Comparison of ENCODE assay signal across 21 cellular contexts in the genomic region with DNA sequence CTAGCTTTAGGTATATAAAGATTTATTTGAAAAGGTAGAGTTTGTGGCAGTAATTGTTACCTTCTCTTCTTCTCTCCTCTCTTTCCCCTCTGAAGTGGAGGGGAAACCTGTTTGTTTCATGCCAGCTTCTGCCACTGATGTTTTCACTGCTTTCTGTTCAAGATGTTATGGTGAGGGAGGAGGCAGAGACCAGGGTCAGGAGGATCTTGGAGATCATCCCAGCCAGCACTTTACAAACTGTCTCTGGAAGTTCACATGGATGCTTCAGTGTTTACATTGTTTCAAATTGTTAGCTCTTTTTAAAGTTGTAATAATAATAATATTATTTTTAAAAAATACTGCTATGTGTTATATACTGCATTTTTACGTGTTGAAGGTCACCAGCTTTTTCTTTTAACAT. TPM values are rescaled to one million over a fixed set of nuclear protein-coding genes. Genes with fewer than 3 reads are reported as not detected.
DNase-seq lines count a peak whose midpoint lies in the region; ATAC-seq, FAIRE-seq and TF ChIP-seq lines count a peak whose summit lies in the region.
"Had no signal": no experiment of that assay in that cellular context is flagged by ENCODE, and none has a peak within 500 bp of the region (broad histone marks: within the 10 kb centered on the region; RNA-seq: fewer than 3 reads in every experiment).

No MANE protein-coding gene starts in this region.

- no peak for ATAC-seq in stimulated activated naive CD8-positive, alpha-beta T cell treated with anti-CD3 and anti-CD28 coated beads, Interleukin-15, amount 100 ng/mL, for 72 hours
- ATAC-seq in T-cell (replicated peaks in 1 of 4) (no peak), GM19035 (IDR thresholded peaks at IDR 0.05; ENCODE audit: unreplicated experiment) (no peak), GM21723 (IDR thresholded peaks at IDR 0.05; ENCODE audit: unreplicated experiment) (no peak)
- ATAC-seq: CD8-positive, alpha-beta T cell; PC-3; sciatic nerve had no signal

- no peak overlapping the region for H3K9ac ChIP-seq in keratinocyte (ENCODE audit: control insufficient read depth, extremely low read depth, insufficient read depth, low read length)
- H3K9ac ChIP-seq: KMS-11 had no signal

- H3K4me1 ChIP-seq in keratinocyte (ENCODE audit: control insufficient read depth, extremely low read depth, insufficient read depth, low read length), result peaks cover 28% of the 10 kb centered on the region

- no peak for DNase-seq in stimulated activated naive CD8-positive, alpha-beta T cell treated with anti-CD3 and anti-CD28 coated beads, Interleukin-15, amount 100 ng/mL, for 72 hours
- DNase-seq in T-cell (no peak), keratinocyte (ENCODE audit: low read depth, low spot score) (no peak), SKM-1 (lab: John Stamatoyannopoulos, UW; ENCODE audit: unreplicated experiment) (no peak)
- DNase-seq: activated gamma-delta T cell treated with Interleukin-2 at 50 U/mL for 16 hours; CD8-positive, alpha-beta T cell; DMS79; left ventricle myocardium inferior; NCI-H1694 treated with DMSO at 0.1 percent for 48 hours; PC-3; SHP77 had no signal

- peaks cover 27% of the 10 kb centered on the region for H3K36me3 Mint-ChIP-seq in stimulated activated naive CD8-positive, alpha-beta T cell treated with anti-CD3 and anti-CD28 coated beads, Interleukin-15, Interleukin-2, amounts not matched to agents 100 ng/mL and 50 ng/mL, for 24 hours (ENCODE audit: low read depth)
- H3K36me3 Mint-ChIP-seq in T-cell, result peaks cover 25% of the 10 kb centered on the region

- H3K79me2 ChIP-seq in keratinocyte (ENCODE audit: control insufficient read depth, insufficient read depth, low read length), result no peaks in the 10 kb centered on the region
- H3K79me2 ChIP-seq: hepatocyte had no signal

- H3K27me3 ChIP-seq in keratinocyte (ENCODE audit: control insufficient read depth, extremely low read depth, insufficient read depth, low read length), result no peaks in the 10 kb centered on the region
- H3K27me3 ChIP-seq: foreskin keratinocyte, hepatocyte, suprapubic skin had no signal

- H2AFZ ChIP-seq in keratinocyte (ENCODE audit: control insufficient read depth, low read length), result no peak overlapping the region
- H2AFZ ChIP-seq: hepatocyte had no signal

- dilution Hi-C loops in keratinocyte (cut with MboI; ENCODE audit: extremely low pct_ligation_motif_present, low sequenced_read_pairs), result no loop called here

- no peaks in the 10 kb centered on the region for H3K9me3 ChIP-seq in keratinocyte (ENCODE audit: control insufficient read depth, low read depth, low read length)
- H3K9me3 ChIP-seq: left ventricle myocardium inferior, suprapubic skin had no signal

- no peak overlapping the region for H3K27ac ChIP-seq in keratinocyte (ENCODE audit: control insufficient read depth, insufficient read depth, low read length)
- H3K27ac ChIP-seq: foreskin keratinocyte, hepatocyte, KMS-11, left ventricle myocardium inferior, suprapubic skin, VCaP had no signal

- no peak overlapping the region for H3K4me3 Mint-ChIP-seq in stimulated activated naive CD8-positive, alpha-beta T cell treated with anti-CD3 and anti-CD28 coated beads, Interleukin-15, Interleukin-2, amounts not matched to agents 100 ng/mL and 50 ng/mL, for 24 hours
- no peak overlapping the region for H3K4me3 Mint-ChIP-seq in stimulated activated naive CD8-positive, alpha-beta T cell treated with anti-CD3 and anti-CD28 coated beads, Interleukin-15, amount 100 ng/mL, for 72 hours
- no peak overlapping the region for H3K4me3 Mint-ChIP-seq in T-cell
- H3K4me3 Mint-ChIP-seq: CD8-positive, alpha-beta T cell had no signal

- no peaks in the 10 kb centered on the region for H3K9me1 ChIP-seq in keratinocyte (ENCODE audit: control insufficient read depth, extremely low read depth, insufficient read depth, low read length)

- FAIRE-seq in keratinocyte (lab: Jason Lieb, UNC), result no peak
- FAIRE-seq: GM12892 had no signal

- no peaks in the 10 kb centered on the region for H3K36me3 ChIP-seq in keratinocyte (ENCODE audit: control insufficient read depth in 2 of 2, extremely low read depth in 1 of 2, insufficient read depth in 2 of 2, low read length in 2 of 2)
- H3K36me3 ChIP-seq: suprapubic skin had no signal

- peaks cover 62% of the 10 kb centered on the region for H3K4me1 Mint-ChIP-seq in stimulated activated naive CD8-positive, alpha-beta T cell treated with anti-CD3 and anti-CD28 coated beads, Interleukin-15, Interleukin-2, amounts not matched to agents 100 ng/mL and 50 ng/mL, for 24 hours (ENCODE audit: low read depth)
- H3K4me1 Mint-ChIP-seq in stimulated activated naive CD8-positive, alpha-beta T cell treated with anti-CD3 and anti-CD28 coated beads, Interleukin-15, amount 100 ng/mL, for 72 hours, result peaks cover 63% of the 10 kb centered on the region
- H3K4me1 Mint-ChIP-seq in T-cell, result peaks cover 45 to 72% (median 59%) of the 10 kb centered on the region in 3 donors

- H3K4me2 ChIP-seq in keratinocyte (ENCODE audit: control insufficient read depth, extremely low read depth, insufficient read depth, low read depth, low read length), result peak overlapping the region; percentile 64
- H3K4me2 ChIP-seq: hepatocyte, KMS-11 had no signal

- TF ChIP-seq CTCF in keratinocyte (optimal IDR thresholded peaks at IDR 0.05 in 1 of 3, IDR thresholded peaks at IDR 0.05 in 1 of 3, conservative IDR thresholded peaks at IDR 0.05 in 1 of 3; ENCODE audit: extremely low read depth in 1 of 3, insufficient read depth in 2 of 3, low read length in 3 of 3), result no peak

- H3K27me3 Mint-ChIP-seq in stimulated activated naive CD8-positive, alpha-beta T cell treated with anti-CD3 and anti-CD28 coated beads, Interleukin-15, Interleukin-2, amounts not matched to agents 100 ng/mL and 50 ng/mL, for 24 hours, result no peaks in the 10 kb centered on the region
- no peaks in the 10 kb centered on the region for H3K27me3 Mint-ChIP-seq in stimulated activated naive CD8-positive, alpha-beta T cell treated with anti-CD3 and anti-CD28 coated beads, Interleukin-15, amount 100 ng/mL, for 72 hours
- no peaks in the 10 kb centered on the region for H3K27me3 Mint-ChIP-seq in T-cell

- H4K20me1 ChIP-seq in keratinocyte (ENCODE audit: control insufficient read depth, extremely low read depth, insufficient read depth, low read length), result no peaks in the 10 kb centered on the region

- CTCF ChIA-PET in T-cell (lab: Charles Lee), result interaction anchor here (0.7 to 1.4 kb wide), 3 partner anchors 19 to 27 kb away, joined by 3 to 4 read pairs (median 4); no protein-coding TSS in a partner anchor

- peak overlapping the region; percentile 52 for H3K27ac Mint-ChIP-seq in stimulated activated naive CD8-positive, alpha-beta T cell treated with anti-CD3 and anti-CD28 coated beads, Interleukin-15, Interleukin-2, amounts not matched to agents 100 ng/mL and 50 ng/mL, for 24 hours
- H3K27ac Mint-ChIP-seq in stimulated activated naive CD8-positive, alpha-beta T cell treated with anti-CD3 and anti-CD28 coated beads, Interleukin-15, amount 100 ng/mL, for 72 hours, result no peak overlapping the region
- H3K27ac Mint-ChIP-seq in T-cell, result peak overlapping the region; percentile 31 to 62
- H3K27ac Mint-ChIP-seq: CD8-positive, alpha-beta T cell had no signal

- H3K9me3 Mint-ChIP-seq in stimulated activated naive CD8-positive, alpha-beta T cell treated with anti-CD3 and anti-CD28 coated beads, Interleukin-15, Interleukin-2, amounts not matched to agents 100 ng/mL and 50 ng/mL, for 24 hours, result no peaks in the 10 kb centered on the region
- no peaks in the 10 kb centered on the region for H3K9me3 Mint-ChIP-seq in stimulated activated naive CD8-positive, alpha-beta T cell treated with anti-CD3 and anti-CD28 coated beads, Interleukin-15, amount 100 ng/mL, for 72 hours
- H3K9me3 Mint-ChIP-seq in T-cell, result no peaks in the 10 kb centered on the region
- H3K9me3 Mint-ChIP-seq: CD8-positive, alpha-beta T cell had no signal

- POLR2A ChIA-PET in T-cell (lab: Charles Lee), result interaction anchor here in 1 of 2 donors (0.6 kb wide), 1 partner anchor 166 kb away, joined by 11 read pairs; no protein-coding TSS in a partner anchor

- H3K4me3 ChIP-seq in keratinocyte (ENCODE audit: control insufficient read depth in 2 of 3, extremely low read depth in 1 of 3, insufficient read depth in 2 of 3, low read depth in 1 of 3, low read length in 3 of 3), result no peak overlapping the region
- H3K4me3 ChIP-seq: hepatocyte, left ventricle myocardium inferior, suprapubic skin had no signal

RNA-seq across cellular contexts. Expression of a gene that starts 25.4 kb away (rescaled TPM):
- 10 to 100 TPM; 26.9 to 62.7 (median 40.8) TPM for total RNA-seq in T-cell
- 11.5 to 24.8 TPM (median 17.9 TPM) in 3 replicates for polyA plus RNA-seq in keratinocyte
- 4.3 TPM for polyA plus RNA-seq in keratinocyte (2011; ENCODE audit: low read depth)
- polyA plus RNA-seq in keratinocyte (2011; cell fraction: cytosol; rRNA removed), result 12.9 and 15.1 TPM in 2 replicates
- polyA plus RNA-seq in keratinocyte (2011; cell fraction: nucleus; rRNA removed), result 25.6 and 33.1 TPM in 2 replicates
- 6.6 and 14.2 TPM in 2 replicates for polyA plus RNA-seq in keratinocyte (2012; ENCODE audit: low replicate concordance)
- 30.5 to 43.3 TPM (median 33.9 TPM) in 3 replicates for polyA minus RNA-seq in keratinocyte
- 11.5 TPM for polyA minus RNA-seq in keratinocyte (2011; cell fraction: cytosol; rRNA and poly(A)+ RNA removed)
- polyA minus RNA-seq in keratinocyte (2011; cell fraction: nucleus; rRNA and poly(A)+ RNA removed), result 22.4 and 66.8 TPM in 2 replicates

Comparison
In these comparisons a context has a peak if more than half of its experiments do, and no peak if none do; other contexts are left out.
1. H3K27ac Mint-ChIP-seq: peak in stimulated activated naive CD8-positive, alpha-beta T cell treated with anti-CD3 and anti-CD28 coated beads, Interleukin-15, Interleukin-2, amounts not matched to agents 100 ng/mL and 50 ng/mL, for 24 hours (single experiment) and T-cell (2 of 2); none in stimulated activated naive CD8-positive, alpha-beta T cell treated with anti-CD3 and anti-CD28 coated beads, Interleukin-15, amount 100 ng/mL, for 72 hours (0 of 2).